14 cellular contexts compared by ENCODE assay signal in genomic region chr3:17130956-17131355, GRCh38.
A peak's percentile ranks its signal among the peaks of the same experiment; 100 is the strongest.
DNase-seq lines count a peak whose midpoint lies in the region; ATAC-seq and TF ChIP-seq lines count a peak whose summit lies in the region.
"Had no signal": no experiment of that assay in that cellular context is flagged by ENCODE, and none has a peak within 500 bp of the region (broad histone marks: within the 10 kb centered on the region; RNA-seq: fewer than 3 reads in every experiment).

No MANE protein-coding gene starts in this region.

- peak; percentile 6 for DNase-seq in activated effector memory CD4-positive, alpha-beta T cell treated with anti-CD3 and anti-CD28 coated beads, Interleukin-2, amount 50 U/mL, for 16 hours
- no peak for DNase-seq in activated effector memory CD4-positive, alpha-beta T cell treated with Interleukin-2 at 50 U/mL for 16 hours
- peak; percentile 25 for DNase-seq in activated CD8-positive, alpha-beta memory T cell treated with anti-CD3 and anti-CD28 coated beads, Interleukin-2, amount 50 U/mL, for 48 hours
- DNase-seq in osteocyte (ENCODE audit: extremely low spot score, unreplicated experiment): peak; percentile 25
- DNase-seq in stimulated activated CD4-positive, alpha-beta T cell treated with anti-CD3 and anti-CD28 coated beads, Interleukin-4, amount 100 ng/mL, for 4 hours: no peak
- DNase-seq in H7: no peak
- DNase-seq: ACHN; CD4-positive, CD25-positive, alpha-beta regulatory T cell; DMS 273 treated with DMSO at 0.1 percent for 48 hours; DMS79; HCEC 1CT had no signal

- TF ChIP-seq CTCF in osteocyte (IDR thresholded peaks at IDR 0.05): no peak

- no peak overlapping the region for H3K27ac Mint-ChIP-seq in osteocyte (ENCODE audit: unreplicated experiment)

- no peaks in the 10 kb centered on the region for H3K27me3 Mint-ChIP-seq in osteocyte (ENCODE audit: unreplicated experiment)
- H3K27me3 Mint-ChIP-seq: CD4-positive, CD25-positive, alpha-beta regulatory T cell had no signal

- no peak overlapping the region for H3K4me3 ChIP-seq in H7 (ENCODE audit: insufficient read depth, low read depth, low read length)
- H3K4me3 ChIP-seq: BLaER1 treated with 17β-estradiol and CSF1 and Interleukin-3, amounts not matched to agents 10 nM and 100 nM had no signal

- H3K27me3 ChIP-seq in H7 (ENCODE audit: control insufficient read depth, insufficient read depth, low read length): no peaks in the 10 kb centered on the region
- H3K27me3 ChIP-seq: BLaER1 treated with 17β-estradiol and CSF1 and Interleukin-3, amounts not matched to agents 10 nM and 100 nM had no signal

- H3K9me3 Mint-ChIP-seq in osteocyte (ENCODE audit: unreplicated experiment): peaks cover 3% of the 10 kb centered on the region

- no peak for ATAC-seq in GM19023 (IDR thresholded peaks at IDR 0.05; ENCODE audit: unreplicated experiment)
- ATAC-seq: HepG2 had no signal

- no peaks in the 10 kb centered on the region for H3K36me3 Mint-ChIP-seq in osteocyte (ENCODE audit: unreplicated experiment)
- H3K36me3 Mint-ChIP-seq: CD4-positive, CD25-positive, alpha-beta regulatory T cell had no signal

- H3K36me3 ChIP-seq in H7 (replicated peaks; ENCODE audit: control insufficient read depth, insufficient read depth, low read length): no peaks in the 10 kb centered on the region
- H3K36me3 ChIP-seq: BLaER1 treated with 17β-estradiol and CSF1 and Interleukin-3, amounts not matched to agents 10 nM and 100 nM had no signal

- no peak overlapping the region for H3K4me3 Mint-ChIP-seq in osteocyte (ENCODE audit: unreplicated experiment)
- H3K4me3 Mint-ChIP-seq: CD4-positive, CD25-positive, alpha-beta regulatory T cell had no signal

- no peaks in the 10 kb centered on the region for H3K4me1 Mint-ChIP-seq in osteocyte (ENCODE audit: unreplicated experiment)

Comparison
In these comparisons a context has a peak if more than half of its experiments do, and no peak if none do; other contexts are left out.
1. DNase-seq: peak in activated effector memory CD4-positive, alpha-beta T cell treated with anti-CD3 and anti-CD28 coated beads, Interleukin-2, amount 50 U/mL, for 16 hours (single experiment), activated CD8-positive, alpha-beta memory T cell treated with anti-CD3 and anti-CD28 coated beads, Interleukin-2, amount 50 U/mL, for 48 hours (single experiment) and osteocyte (single experiment); none in activated effector memory CD4-positive, alpha-beta T cell treated with Interleukin-2 at 50 U/mL for 16 hours (single experiment), stimulated activated CD4-positive, alpha-beta T cell treated with anti-CD3 and anti-CD28 coated beads, Interleukin-4, amount 100 ng/mL, for 4 hours (0 of 2) and H7 (single experiment).